In genomic region chr13:87671031-87671823, GRCh38 we compare ENCODE assay signal across 8 cellular contexts. TPM values are rescaled to one million over a fixed set of nuclear protein-coding genes. Genes with fewer than 3 reads are reported as not detected.
DNase-seq lines count a peak whose midpoint lies in the region; ATAC-seq and TF ChIP-seq lines count a peak whose summit lies in the region.

Gene SLITRK5 (plus strand): TSS chr13:87671371. CDS start chr13:87675389, 4,018 bp downstream.

- no peak within 1 kb of the TSS for H3K27ac ChIP-seq in brain microvascular endothelial cell
- no peak within 1 kb of the TSS for H3K27ac ChIP-seq in iPS-20b (ENCODE audit: low read length)

- H3K9me3 ChIP-seq in iPS-20b (ENCODE audit: insufficient read depth, low read depth, low read length), result no peaks in the 10 kb centered on the region
- no peaks in the 10 kb centered on the region for H3K9me3 ChIP-seq in skeletal muscle satellite cell (replicated peaks; ENCODE audit: low read length)

- H3K4me3 ChIP-seq in brain microvascular endothelial cell (ENCODE audit: low read depth, low read length) (peak within 1 kb of the TSS; percentile 65), iPS-20b (ENCODE audit: low read length) (peak within 1 kb of the TSS; percentile 92), skeletal muscle satellite cell (ENCODE audit: low read length) (peak within 1 kb of the TSS; percentile 70)

- TF ChIP-seq CTCF in GM12873 (IDR thresholded peaks at IDR 0.05; ENCODE audit: insufficient read depth, low read depth, low read length, missing control alignments) (peak; percentile 77), brain microvascular endothelial cell (IDR thresholded peaks at IDR 0.05; ENCODE audit: low read depth, low read length, missing control alignments) (peak; percentile 90)

- H3K27me3 ChIP-seq in brain microvascular endothelial cell (replicated peaks) (peaks cover 26% of the 10 kb centered on the region), iPS-20b (ENCODE audit: insufficient read depth, low read length) (peaks cover 51% of the 10 kb centered on the region), skeletal muscle satellite cell (ENCODE audit: control insufficient read depth, insufficient read depth, low read length) (peaks cover 7% of the 10 kb centered on the region)

- H3K4me2 ChIP-seq in skeletal muscle satellite cell (ENCODE audit: low read length), result peak within 1 kb of the TSS; percentile 84

- ATAC-seq in HG02571 (IDR thresholded peaks at IDR 0.05; ENCODE audit: unreplicated experiment), result peak; percentile 88

- peak within 1 kb of the TSS; percentile 56; the same call in 1 of the 2 replicates for H3K9ac ChIP-seq in iPS-20b (ENCODE audit: low read depth, low read length)
- peak within 1 kb of the TSS; percentile 41 for H3K9ac ChIP-seq in skeletal muscle satellite cell (ENCODE audit: low read depth, low read length)

- peaks cover 4% of the 10 kb centered on the region for H3K4me1 ChIP-seq in iPS-20b (ENCODE audit: insufficient read depth, low read length)
- peaks cover 7% of the 10 kb centered on the region for H3K4me1 ChIP-seq in skeletal muscle satellite cell (ENCODE audit: control insufficient read depth, insufficient read depth, low read length)

- in situ Hi-C loops in brain microvascular endothelial cell (cut with HindIII; ENCODE audit: low pct_ligation_motif_present, low sequenced_read_pairs), result no loop called here

- DNase-seq in NCI-H1048 (lab: John Stamatoyannopoulos, UW) (peak; percentile 56), T-helper 2 cell (peak; percentile 14 to 64 (median 23)), brain microvascular endothelial cell (peak; percentile 21), NCI-H2029 (lab: John Stamatoyannopoulos, UW) (no peak)

- H3K36me3 ChIP-seq in brain microvascular endothelial cell (replicated peaks) (no peaks in the 10 kb centered on the region), iPS-20b (ENCODE audit: insufficient read depth, low read depth, low read length) (no peaks in the 10 kb centered on the region), skeletal muscle satellite cell (ENCODE audit: insufficient read depth, low read length) (no peaks in the 10 kb centered on the region)

RNA-seq across cellular contexts. Expression of gene SLITRK5, which starts in this region (rescaled TPM):
- under 0.01 TPM in 1 of 2 replicates, not detected in the other for total RNA-seq in skeletal muscle satellite cell (2012; rRNA removed)
